ENCODE assay signal across 17 cellular contexts in the genomic region with DNA sequence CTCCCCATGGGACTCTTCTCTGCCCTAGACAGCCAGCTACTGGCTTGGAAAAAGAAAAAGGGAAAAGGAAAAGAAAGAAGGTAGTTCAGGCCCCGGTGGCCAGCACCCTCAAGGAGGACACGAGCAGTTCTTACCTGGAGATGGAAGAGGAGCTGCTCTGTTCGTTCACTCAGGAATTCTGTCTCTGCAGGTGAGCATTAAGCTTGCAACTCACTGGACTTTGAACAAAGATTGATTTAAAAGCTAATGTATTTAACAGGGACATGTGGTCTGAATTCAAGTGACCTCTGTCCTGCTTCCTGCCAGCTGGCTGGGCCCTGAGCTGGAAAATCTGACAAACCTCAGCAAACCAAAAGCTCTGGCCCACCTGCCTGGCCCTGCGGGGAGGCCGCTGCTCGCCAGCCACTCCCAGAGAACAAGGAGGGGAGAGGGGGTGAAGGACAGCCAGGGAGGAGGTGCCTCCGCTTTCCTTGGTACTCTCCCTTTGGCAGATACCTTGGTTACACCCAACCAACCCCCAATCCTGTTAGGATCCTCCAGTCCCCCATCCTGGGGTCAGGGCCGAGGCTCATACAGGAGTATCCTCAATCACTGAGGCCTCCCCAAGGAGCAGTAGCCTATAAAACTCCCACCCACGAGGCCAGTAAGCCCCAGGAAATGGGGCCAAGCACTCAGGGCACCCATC. TPM values are rescaled to one million over a fixed set of nuclear protein-coding genes. Genes with fewer than 3 reads are reported as not detected.
DNase-seq lines count a peak whose midpoint lies in the region; ATAC-seq, FAIRE-seq and TF ChIP-seq lines count a peak whose summit lies in the region.
"Had no signal": no experiment of that assay in that cellular context is flagged by ENCODE, and none has a peak within 500 bp of the region (broad histone marks: within the 10 kb centered on the region; RNA-seq: fewer than 3 reads in every experiment).

A gene (minus strand): TSS at position 186 of the 685 bp plus-strand sequence. CDS start 19,347 bp downstream, outside the sequence.

- H3K27ac Mint-ChIP-seq in activated naive CD8-positive, alpha-beta T cell: peak within 1 kb of the TSS; percentile 13
- no peak within 1 kb of the TSS for H3K27ac Mint-ChIP-seq in activated naive CD8-positive, alpha-beta T cell treated with anti-CD3 and anti-CD28 coated beads for 36 hours
- H3K27ac Mint-ChIP-seq: activated naive CD4-positive, alpha-beta T cell treated with anti-CD3 and anti-CD28 coated beads, Interleukin-2, amount 50 U/mL, for 72 hours; memory B cell had no signal

- intact Hi-C loops in GM12878 (cut with micrococcal nuclease; ENCODE audit: unreplicated experiment): no loop called here
- intact Hi-C loops in left colon (cut with DNase I, micrococcal nuclease): no loop called here

- no peaks in the 10 kb centered on the region for H3K4me1 Mint-ChIP-seq in activated naive CD8-positive, alpha-beta T cell (ENCODE audit: low read depth)
- H3K4me1 Mint-ChIP-seq in activated naive CD8-positive, alpha-beta T cell treated with anti-CD3 and anti-CD28 coated beads for 36 hours: no peaks in the 10 kb centered on the region
- H3K4me1 Mint-ChIP-seq: memory B cell had no signal

- no peak within 1 kb of the TSS for H3K4me3 ChIP-seq in GM12878
- H3K4me3 ChIP-seq in smooth muscle cell: peak within 1 kb of the TSS; percentile 14
- H3K4me3 ChIP-seq: esophagus squamous epithelium, transverse colon had no signal

- no peak within 1 kb of the TSS for H3K27ac ChIP-seq in GM12878 (ENCODE audit: control insufficient read depth, insufficient read depth)
- H3K27ac ChIP-seq in smooth muscle cell (ENCODE audit: low read depth): no peak within 1 kb of the TSS
- H3K27ac ChIP-seq: esophagus squamous epithelium, transverse colon had no signal

- in situ Hi-C loops in GM12878 (cut with MboI): no loop called here

- H3K79me2 ChIP-seq in GM12878 (ENCODE audit: control insufficient read depth, insufficient read depth, low read length) (no peaks in the 10 kb centered on the region), smooth muscle cell (ENCODE audit: low read depth) (no peaks in the 10 kb centered on the region)

- FAIRE-seq in GM12878 (lab: Jason Lieb, UNC): no peak

- H3K27me3 ChIP-seq in GM12878 (replicated peaks in 1 of 2; ENCODE audit: control insufficient read depth in 2 of 2, insufficient read depth in 2 of 2, low read length in 1 of 2) (no peaks in the 10 kb centered on the region), smooth muscle cell (ENCODE audit: low read depth) (no peaks in the 10 kb centered on the region)
- H3K27me3 ChIP-seq: esophagus squamous epithelium, transverse colon had no signal

- RAD21 ChIA-PET in GM12878 (lab: Charles Lee; ENCODE audit: unreplicated experiment): no interaction called here

- no peaks in the 10 kb centered on the region for H3K9me3 Mint-ChIP-seq in activated naive CD8-positive, alpha-beta T cell (ENCODE audit: low read depth)
- H3K9me3 Mint-ChIP-seq in activated naive CD8-positive, alpha-beta T cell treated with anti-CD3 and anti-CD28 coated beads for 36 hours: no peaks in the 10 kb centered on the region
- H3K9me3 Mint-ChIP-seq: activated naive CD4-positive, alpha-beta T cell treated with anti-CD3 and anti-CD28 coated beads, Interleukin-2, amount 50 U/mL, for 72 hours had no signal

- WGBS in GM12878 (ENCODE audit: insufficient coverage, insufficient replicate concordance, low lambda C conversion rate, missing lambda C conversion rate): 72% methylated on average over 9 of the region's 9 CpGs
- 79% methylated on average over 9 of the region's 9 CpGs for WGBS in smooth muscle cell (ENCODE audit: low lambda C conversion rate)

- POLR2A ChIA-PET in GM12878 (lab: Charles Lee): interaction anchor here (0.5 kb wide), 1 partner anchor 180 kb away, joined by 3 read pairs; no protein-coding TSS in a partner anchor

- H3K36me3 ChIP-seq in GM12878 (ENCODE audit: control insufficient read depth in 2 of 2, insufficient read depth in 2 of 2, low read length in 1 of 2) (no peaks in the 10 kb centered on the region), smooth muscle cell (ENCODE audit: low read depth) (no peaks in the 10 kb centered on the region)
- H3K36me3 ChIP-seq: esophagus squamous epithelium, transverse colon had no signal

- 0 out of 2 replicates have a peak within 1 kb of the TSS, but pooled peaks have one; percentile 27 for H3K4me2 ChIP-seq in GM12878 (ENCODE audit: control insufficient read depth, insufficient read depth)
- H3K4me2 ChIP-seq in smooth muscle cell: no peak within 1 kb of the TSS

- TF ChIP-seq RAD21 in GM12878 (IDR thresholded peaks at IDR 0.05; ENCODE audit: insufficient read depth, low read depth, low read length): no peak

- no peak; the same call in 2 of the 3 replicates for ATAC-seq in GM12878
- ATAC-seq in left colon: peak; percentile 74
- no peak for ATAC-seq in GM18861 (IDR thresholded peaks at IDR 0.05; ENCODE audit: unreplicated experiment)
- no peak for ATAC-seq in HG03378 (IDR thresholded peaks at IDR 0.05; ENCODE audit: unreplicated experiment)
- ATAC-seq: activated naive CD4-positive, alpha-beta T cell treated with anti-CD3 and anti-CD28 coated beads, Interleukin-2, amount 50 U/mL, for 72 hours had no signal

- TF ChIP-seq EP300 in GM12878 (IDR thresholded peaks at IDR 0.05; ENCODE audit: borderline replicate concordance in 1 of 2, control insufficient read depth in 1 of 2, low read depth in 2 of 2, low read length in 2 of 2): no peak

- TF ChIP-seq POLR2A in GM12878 (IDR thresholded peaks at IDR 0.05; ENCODE audit: low read depth, low read length): no peak

- SMC1A ChIA-PET in GM12878 (lab: Charles Lee; ENCODE audit: uncharacterized antibody, unreplicated experiment): no interaction called here

- H3F3A ChIP-seq in smooth muscle cell (ENCODE audit: low read depth): no peaks in the 10 kb centered on the region

- H3K9me3 ChIP-seq in GM12878 (replicated peaks; ENCODE audit: control insufficient read depth, insufficient read depth, low read length) (no peaks in the 10 kb centered on the region), smooth muscle cell (replicated peaks; ENCODE audit: low read depth) (no peaks in the 10 kb centered on the region)
- H3K9me3 ChIP-seq: esophagus squamous epithelium, transverse colon had no signal

- no peak within 1 kb of the TSS for H3K4me3 Mint-ChIP-seq in activated naive CD8-positive, alpha-beta T cell
- H3K4me3 Mint-ChIP-seq in activated naive CD8-positive, alpha-beta T cell treated with anti-CD3 and anti-CD28 coated beads for 36 hours: no peak within 1 kb of the TSS
- H3K4me3 Mint-ChIP-seq: memory B cell had no signal

- no peak within 1 kb of the TSS for H3K9ac ChIP-seq in GM12878 (ENCODE audit: control insufficient read depth, insufficient read depth, low read length)
- H3K9ac ChIP-seq in smooth muscle cell (ENCODE audit: low read depth): no peak within 1 kb of the TSS

- H4K20me1 ChIP-seq in GM12878 (ENCODE audit: control insufficient read depth, insufficient read depth) (no peaks in the 10 kb centered on the region), smooth muscle cell (ENCODE audit: low read depth) (no peaks in the 10 kb centered on the region)

- BruUV-seq in GM12878 (replicated peaks; lab: Mats Ljungman, UMichigan): no TSS peak

- H3K27me3 Mint-ChIP-seq in activated naive CD8-positive, alpha-beta T cell: no peaks in the 10 kb centered on the region
- H3K27me3 Mint-ChIP-seq in activated naive CD8-positive, alpha-beta T cell treated with anti-CD3 and anti-CD28 coated beads for 36 hours: no peaks in the 10 kb centered on the region

- CTCF ChIA-PET in GM12878 (lab: Yijun Ruan, JAX): interaction anchor here (1.3 kb wide), 1 partner anchor 8 kb away, joined by 5 read pairs; no protein-coding TSS in a partner anchor

- DNase-seq in activated naive CD8-positive, alpha-beta T cell treated with anti-CD3 and anti-CD28 coated beads for 36 hours: no peak
- no peak for DNase-seq in GM12878 (ENCODE audit: low read depth, low spot score)
- DNase-seq in left colon: peak; percentile 20 to 33
- DNase-seq in smooth muscle cell (lab: John Stamatoyannopoulos, UW; ENCODE audit: unreplicated experiment): no peak
- DNase-seq in hepatic stellate cell (ENCODE audit: low spot score): no peak
- DNase-seq: activated CD8-positive, alpha-beta memory T cell treated with anti-CD3 and anti-CD28 coated beads, Interleukin-2, amount 50 U/mL, for 48 hours; COR-L47; esophagus squamous epithelium; NCI-H1417; NCI-H524 treated with DMSO at 0.1 percent for 48 hours; posterior cingulate gyrus; transverse colon had no signal

- H2AFZ ChIP-seq in GM12878 (ENCODE audit: control insufficient read depth, low read depth, low read length): no peak within 1 kb of the TSS
- H2AFZ ChIP-seq in smooth muscle cell (ENCODE audit: low read depth): no peak within 1 kb of the TSS

- no peaks in the 10 kb centered on the region for H3K36me3 Mint-ChIP-seq in activated naive CD8-positive, alpha-beta T cell
- H3K36me3 Mint-ChIP-seq in activated naive CD8-positive, alpha-beta T cell treated with anti-CD3 and anti-CD28 coated beads for 36 hours: no peaks in the 10 kb centered on the region
- H3K36me3 Mint-ChIP-seq: activated naive CD4-positive, alpha-beta T cell treated with anti-CD3 and anti-CD28 coated beads, Interleukin-2, amount 50 U/mL, for 72 hours had no signal

- H3K4me1 ChIP-seq in GM12878 (ENCODE audit: control insufficient read depth, insufficient read depth, low read length) (peaks cover 6% of the 10 kb centered on the region), smooth muscle cell (ENCODE audit: low read depth) (peaks cover 9% of the 10 kb centered on the region)

- TF ChIP-seq CTCF in GM12878 (IDR thresholded peaks at IDR 0.05 in 2 of 3, conservative IDR thresholded peaks at IDR 0.05 in 1 of 3; ENCODE audit: control insufficient read depth in 2 of 3, extremely low read depth in 1 of 3, insufficient read depth in 1 of 3, low read depth in 3 of 3, low read length in 3 of 3): no peak
- no peak for TF ChIP-seq CTCF in smooth muscle cell (IDR thresholded peaks at IDR 0.05; ENCODE audit: borderline replicate concordance, insufficient read depth, poor library complexity, severe bottlenecking)

RNA-seq across cellular contexts. Expression of the gene that starts here (rescaled TPM):
- total RNA-seq in activated naive CD8-positive, alpha-beta T cell treated with anti-CD3 and anti-CD28 coated beads for 36 hours: not detected
- total RNA-seq in GM12878 (2013; cell fraction: nucleolus; rRNA removed): 0.61 and 1.2 TPM in 2 replicates
- 0.16 and 0.68 TPM in 2 replicates for total RNA-seq in GM12878 (2014; rRNA removed)
- 0.14 and 0.31 TPM in 2 replicates for total RNA-seq in GM12878 (2014; rRNA removed; fragmentation: Illumina TruSeq; extraction: Trizol)
- 0.10 TPM in 1 of 2 replicates, not detected in the other for total RNA-seq in GM12878 (2021)
- 0.21 TPM for polyA plus RNA-seq in GM12878 (2011; ENCODE audit: low read depth)
- polyA plus RNA-seq in GM12878 (2011; rRNA removed): 5.0 and 8.9 TPM in 2 replicates
- 1.6 and 2.2 TPM in 2 replicates for polyA plus RNA-seq in GM12878 (2011; cell fraction: cytosol; rRNA removed)
- polyA plus RNA-seq in GM12878 (2011; cell fraction: nucleus; rRNA removed): 3.7 and 4.3 TPM in 2 replicates
- 0.52 and 0.99 TPM in 2 replicates for polyA plus RNA-seq in GM12878 (2012)
- 0.16 and 0.26 TPM in 2 replicates for polyA plus RNA-seq in GM12878 (2014; fragmentation: Illumina TruSeq; extraction: Trizol)
- under 1 TPM; 0.31 to 0.35 TPM for polyA plus RNA-seq in GM12878 (2014; fragmentation: Nextera tagmentation; extraction: Ambion mirVana)
- polyA plus RNA-seq in GM12878 (2014; rRNA removed): 0.09 and 0.20 TPM in 2 replicates
- polyA plus RNA-seq in GM12878 (2016; fragmentation: Nextera tagmentation; extraction: Ambion mirVana): under 1 TPM; 0.29 to 0.34 TPM
- 1.8 and 2.5 TPM in 2 replicates for polyA minus RNA-seq in GM12878 (2011; rRNA and poly(A)+ RNA removed)
- 0.52 and 1.5 TPM in 2 replicates for polyA minus RNA-seq in GM12878 (2011; cell fraction: cytosol; rRNA and poly(A)+ RNA removed)
- 0.73 and 1.1 TPM in 2 replicates for polyA minus RNA-seq in GM12878 (2011; cell fraction: nucleus; rRNA and poly(A)+ RNA removed)
- 10 to 100 TPM; 17.6 to 22.6 TPM for total RNA-seq in left colon
- total RNA-seq in smooth muscle cell: 1.5 TPM in 1 of 2 replicates, not detected in the other
- 0.45 and 1.1 TPM in 2 replicates for polyA plus RNA-seq in smooth muscle cell
- total RNA-seq: activated naive CD4-positive, alpha-beta T cell treated with anti-CD3 and anti-CD28 coated beads, Interleukin-2, amount 50 U/mL, for 72 hours had no signal

Comparison
In these comparisons a context has a peak if more than half of its experiments do, and no peak if none do; other contexts are left out.
1. DNase-seq: peak in left colon (2 of 2); none in activated naive CD8-positive, alpha-beta T cell treated with anti-CD3 and anti-CD28 coated beads for 36 hours (single experiment), GM12878 (single experiment), smooth muscle cell (single experiment) and hepatic stellate cell (single experiment).